In genomic region chr3:25707268-25707928, GRCh38 we compare ENCODE assay signal across 25 cellular contexts.
"Had no signal": no experiment of that assay in that cellular context is flagged by ENCODE, and none has a peak within 500 bp of the region (broad histone marks: within the 10 kb centered on the region; RNA-seq: fewer than 3 reads in every experiment).

No MANE protein-coding gene starts in this region.

- DNase-seq: activated CD4-positive, alpha-beta memory T cell treated with anti-CD3 and anti-CD28 coated beads, Interleukin-2, amount 10 ng/mL, durations not matched to agents 7 days and 5 days; activated CD4-positive, alpha-beta T cell treated with anti-CD3 and anti-CD28 coated beads, Interleukin-2, amount 50 U/mL, for 1 hour; activated CD4-positive, CD25-positive, alpha-beta regulatory T cell; activated gamma-delta T cell; activated naive CD4-positive, alpha-beta T cell treated with anti-CD3 and anti-CD28 coated beads for 36 hours; activated T-cell treated with anti-CD3 and anti-CD28 coated beads for 4 hours; activated T-cell treated with anti-CD3 and anti-CD28 coated beads, Interleukin-2, amount 50 U/mL, for 48 hours; amygdala; cortex of kidney; MM.1S; NCI-H1105; NCI-H1436; NCI-H1694 treated with DMSO at 0.1 percent for 48 hours; NCI-H2029 treated with DMSO at 0.1 percent for 48 hours; NCI-H510A treated with DMSO at 0.1 percent for 48 hours; NCI-H69; PC-3; SHP77 treated with DMSO at 0.1 percent for 48 hours; T1000 had no signal

- H3K36me3 Mint-ChIP-seq: activated naive CD8-positive, alpha-beta T cell; brain had no signal

- H3K27ac Mint-ChIP-seq: activated CD4-positive, alpha-beta memory T cell treated with anti-CD3 and anti-CD28 coated beads, Interleukin-2, amount 10 ng/mL, durations not matched to agents 7 days and 5 days; activated naive CD4-positive, alpha-beta T cell treated with anti-CD3 and anti-CD28 coated beads for 36 hours; activated naive CD8-positive, alpha-beta T cell; activated T-helper 17 cell treated with anti-CD3 and anti-CD28 coated beads, Interleukin-2, amount 50 U/mL, for 72 hours; brain; T-helper 1 cell treated with Interleukin-12 subunit alpha and Interleukin-12 subunit beta and Interleukin-4 antibody, amounts not matched to agents 30 μg/mL and 1 μg/mL, for 36 hours had no signal

- H3K9me3 Mint-ChIP-seq: activated CD4-positive, alpha-beta memory T cell treated with anti-CD3 and anti-CD28 coated beads, Interleukin-2, amount 10 ng/mL, durations not matched to agents 7 days and 5 days; activated naive CD4-positive, alpha-beta T cell treated with anti-CD3 and anti-CD28 coated beads for 36 hours; activated T-helper 17 cell treated with anti-CD3 and anti-CD28 coated beads, Interleukin-2, amount 50 U/mL, for 72 hours; brain; central memory CD8-positive, alpha-beta T cell; T-helper 1 cell treated with Interleukin-12 subunit alpha and Interleukin-12 subunit beta and Interleukin-4 antibody, amounts not matched to agents 30 μg/mL and 1 μg/mL, for 36 hours had no signal

- H3K4me3 Mint-ChIP-seq: activated CD4-positive, alpha-beta memory T cell treated with anti-CD3 and anti-CD28 coated beads, Interleukin-2, amount 10 ng/mL, durations not matched to agents 7 days and 5 days; activated naive CD4-positive, alpha-beta T cell treated with anti-CD3 and anti-CD28 coated beads for 36 hours; activated naive CD8-positive, alpha-beta T cell; activated T-helper 17 cell treated with anti-CD3 and anti-CD28 coated beads, Interleukin-2, amount 50 U/mL, for 72 hours; brain; central memory CD8-positive, alpha-beta T cell; T-helper 1 cell treated with Interleukin-12 subunit alpha and Interleukin-12 subunit beta and Interleukin-4 antibody, amounts not matched to agents 30 μg/mL and 1 μg/mL, for 36 hours had no signal

- H3K4me1 Mint-ChIP-seq: activated CD4-positive, alpha-beta memory T cell treated with anti-CD3 and anti-CD28 coated beads, Interleukin-2, amount 10 ng/mL, durations not matched to agents 7 days and 5 days; activated T-helper 17 cell treated with anti-CD3 and anti-CD28 coated beads, Interleukin-2, amount 50 U/mL, for 72 hours; brain; central memory CD8-positive, alpha-beta T cell had no signal

- H3K27ac ChIP-seq: VCaP had no signal

- ATAC-seq: activated T-helper 17 cell treated with anti-CD3 and anti-CD28 coated beads, Interleukin-2, amount 50 U/mL, for 72 hours; PC-3 had no signal

- H3K27me3 Mint-ChIP-seq: brain had no signal
